ENCODE assay signal across 8 cellular contexts in genomic region chr5:74326571-74327338, GRCh38.
DNase-seq lines count a peak whose midpoint lies in the region; ATAC-seq, FAIRE-seq and TF ChIP-seq lines count a peak whose summit lies in the region.

No MANE protein-coding gene starts in this region.

- no peaks in the 10 kb centered on the region for H3K36me3 ChIP-seq in Panc1 (ENCODE audit: control insufficient read depth, insufficient read depth, low read length)
- no peaks in the 10 kb centered on the region for H3K36me3 ChIP-seq in mesendoderm (ENCODE audit: control insufficient read depth, insufficient read depth, low read length)

- no peak overlapping the region for H2AK5ac ChIP-seq in mesendoderm (ENCODE audit: low read length)

- peaks cover 26% of the 10 kb centered on the region for H3K4me1 ChIP-seq in A549
- H3K4me1 ChIP-seq in Panc1 (ENCODE audit: control insufficient read depth, insufficient read depth, low read length), result peaks cover 9% of the 10 kb centered on the region; the same call in 1 of the 2 replicates
- H3K4me1 ChIP-seq in mesendoderm (ENCODE audit: control insufficient read depth, low read depth, low read length), result no peaks in the 10 kb centered on the region

- peak; percentile 16 to 36; a peak in 1 of 5 replicates for TF ChIP-seq EP300 in A549 (IDR thresholded peaks at IDR 0.05)

- H3K56ac ChIP-seq in mesendoderm (ENCODE audit: low read length), result no peak overlapping the region

- H3K4me2 ChIP-seq in A549, result peak overlapping the region; percentile 59
- H3K4me2 ChIP-seq in mesendoderm (ENCODE audit: low read length), result no peak overlapping the region

- H3K27ac ChIP-seq in A549 (peak overlapping the region; percentile 53 to 72; a peak in 5 of 6 replicates), Panc1 (ENCODE audit: low read length) (no peak overlapping the region; the same call in 1 of the 2 replicates), mesendoderm (ENCODE audit: low read depth, low read length) (no peak overlapping the region)

- H3K27me3 ChIP-seq in Panc1 (ENCODE audit: control insufficient read depth, insufficient read depth, low read length) (no peaks in the 10 kb centered on the region), mesendoderm (ENCODE audit: insufficient read depth, low read length, poor library complexity) (no peaks in the 10 kb centered on the region)

- peak; percentile 65 for FAIRE-seq in A549 (lab: Jason Lieb, UNC)

- in situ Hi-C loops in Panc1 (cut with HindIII; ENCODE audit: low pct_unique_long_range_greater_than_20kb, low sequenced_read_pairs), result no loop called here

- CTCF ChIA-PET in A549 (lab: Yijun Ruan, JAX) (interaction anchor here (1.2 kb wide), 1 partner anchor 10 kb away, joined by 3 read pairs; no protein-coding TSS in a partner anchor), Panc1 (lab: Charles Lee) (no interaction called here)

- no peak overlapping the region for H2BK120ac ChIP-seq in mesendoderm (ENCODE audit: low read depth, low read length)

- H3K79me2 ChIP-seq in mesendoderm (ENCODE audit: control insufficient read depth, insufficient read depth, low read length), result no peaks in the 10 kb centered on the region

- peak overlapping the region; percentile 46 for H3K18ac ChIP-seq in mesendoderm (ENCODE audit: low read length)

- no peak overlapping the region for H2BK5ac ChIP-seq in mesendoderm (ENCODE audit: low read length)

- POLR2A ChIA-PET in A549 (lab: Yijun Ruan, JAX), result interaction anchor here (0.6 to 1.1 kb wide), 2 partner anchors 11 to 67 kb away, joined by 3 to 4 read pairs; no protein-coding TSS in a partner anchor
- POLR2A ChIA-PET in Panc1 (lab: Charles Lee), result no interaction called here

- no peak for TF ChIP-seq CTCF in A549 (IDR thresholded peaks at IDR 0.05)
- no peak for TF ChIP-seq CTCF in Panc1 (IDR thresholded peaks at IDR 0.05)

- H3K4ac ChIP-seq in mesendoderm (ENCODE audit: low read depth, low read length), result no peak overlapping the region

- intact Hi-C loops in Panc1 (cut with micrococcal nuclease; ENCODE audit: unreplicated experiment), result no loop called here

- TF ChIP-seq RAD21 in A549 (conservative IDR thresholded peaks at IDR 0.05 in 1 of 2, IDR thresholded peaks at IDR 0.05 in 1 of 2), result peak in 1 of 2 experiments; percentile 24; a peak in 1 of 5 replicates

- H2BK15ac ChIP-seq in mesendoderm (replicated peaks; ENCODE audit: low read depth), result no peak overlapping the region

- BruUV-seq in Panc1 (replicated peaks; lab: Mats Ljungman, UMichigan), result no TSS peak

- no peaks in the 10 kb centered on the region for H3K79me1 ChIP-seq in mesendoderm (ENCODE audit: low read length)

- H3K23ac ChIP-seq in mesendoderm (ENCODE audit: low read length), result no peak overlapping the region

- no peak for TF ChIP-seq POLR2A in A549 (IDR thresholded peaks at IDR 0.05; ENCODE audit: low read length)

- H3K4me3 ChIP-seq in A549 (no peak overlapping the region), Panc1 (ENCODE audit: low read depth in 2 of 2, low read length in 2 of 2) (no peak overlapping the region), mesendoderm (ENCODE audit: low read length) (no peak overlapping the region)

- H4K5ac ChIP-seq in mesendoderm (ENCODE audit: low read length), result no peak overlapping the region

- ATAC-seq in A549, result peak; percentile 88 to 90
- ATAC-seq in GM18508 (IDR thresholded peaks at IDR 0.05; ENCODE audit: insufficient read depth, unreplicated experiment), result peak; percentile 80
- peak; percentile 88 for ATAC-seq in HG03066 (IDR thresholded peaks at IDR 0.05; ENCODE audit: low read depth, unreplicated experiment)
- ATAC-seq in Panc1, result peak; percentile 93

- H3K9ac ChIP-seq in mesendoderm (ENCODE audit: low read length), result no peak overlapping the region

- DNase-seq in A549 (ENCODE audit: low read depth in 1 of 2, low spot score in 1 of 2) (peak; percentile 65 to 80), Panc1 (ENCODE audit: low read depth, low spot score) (no peak), mesendoderm (peak; percentile 78), stromal cell of bone marrow (ENCODE audit: low read depth) (peak; percentile 23), SHP77 treated with DMSO at 0.1 percent for 48 hours (lab: John Stamatoyannopoulos, UW) (no peak)
- peak; percentile 17 for DNase-seq in activated naive CD4-positive, alpha-beta T cell treated with anti-CD3 and anti-CD28 coated beads, Interleukin-2, amount 50 U/mL, for 16 hours

- H3K9me3 ChIP-seq in A549 (no peaks in the 10 kb centered on the region), Panc1 (ENCODE audit: control insufficient read depth, insufficient read depth, low read depth, low read length) (no peaks in the 10 kb centered on the region)

- no peak overlapping the region for H4K8ac ChIP-seq in mesendoderm (ENCODE audit: low read depth, low read length)

- WGBS in A549 (ENCODE audit: missing lambda C conversion rate), result 62% methylated on average over 6 of the region's 6 CpGs
- no CpG with 5 or more reads among the region's 6 CpGs for WGBS in mesendoderm (ENCODE audit: extremely low coverage, insufficient coverage, low lambda C conversion rate)

TF ChIP-seq in A549, 52 proteins besides CTCF, POLR2A, EP300 and RAD21 (continues in another document):
- no peak for TF ChIP-seq BCL3 (IDR thresholded peaks at IDR 0.05)
- TF ChIP-seq MYC (IDR thresholded peaks at IDR 0.05; ENCODE audit: borderline replicate concordance, low read length), result no peak
- TF ChIP-seq ZNF302 (CRISPR knock-in tag; IDR thresholded peaks at IDR 0.05), result no peak
- TF ChIP-seq HOXB13 (CRISPR knock-in tag; IDR thresholded peaks at IDR 0.05; ENCODE audit: low read depth), result no peak
- no peak for TF ChIP-seq SREBF2 (IDR thresholded peaks at IDR 0.05)
- TF ChIP-seq SMC3 (IDR thresholded peaks at IDR 0.05), result 0 out of 3 replicates have a peak, but pooled peaks have one; percentile 16
- no peak for TF ChIP-seq RFX5 (IDR thresholded peaks at IDR 0.05)
- peak; percentile 58; the same call in 1 of the 2 replicates for TF ChIP-seq MAX (IDR thresholded peaks at IDR 0.05)
- TF ChIP-seq NFE2L2 (conservative IDR thresholded peaks at IDR 0.05; ENCODE audit: low read length), result no peak
- no peak for TF ChIP-seq MAFK (IDR thresholded peaks at IDR 0.05; ENCODE audit: partially characterized antibody)
- TF ChIP-seq, protein P1, sequence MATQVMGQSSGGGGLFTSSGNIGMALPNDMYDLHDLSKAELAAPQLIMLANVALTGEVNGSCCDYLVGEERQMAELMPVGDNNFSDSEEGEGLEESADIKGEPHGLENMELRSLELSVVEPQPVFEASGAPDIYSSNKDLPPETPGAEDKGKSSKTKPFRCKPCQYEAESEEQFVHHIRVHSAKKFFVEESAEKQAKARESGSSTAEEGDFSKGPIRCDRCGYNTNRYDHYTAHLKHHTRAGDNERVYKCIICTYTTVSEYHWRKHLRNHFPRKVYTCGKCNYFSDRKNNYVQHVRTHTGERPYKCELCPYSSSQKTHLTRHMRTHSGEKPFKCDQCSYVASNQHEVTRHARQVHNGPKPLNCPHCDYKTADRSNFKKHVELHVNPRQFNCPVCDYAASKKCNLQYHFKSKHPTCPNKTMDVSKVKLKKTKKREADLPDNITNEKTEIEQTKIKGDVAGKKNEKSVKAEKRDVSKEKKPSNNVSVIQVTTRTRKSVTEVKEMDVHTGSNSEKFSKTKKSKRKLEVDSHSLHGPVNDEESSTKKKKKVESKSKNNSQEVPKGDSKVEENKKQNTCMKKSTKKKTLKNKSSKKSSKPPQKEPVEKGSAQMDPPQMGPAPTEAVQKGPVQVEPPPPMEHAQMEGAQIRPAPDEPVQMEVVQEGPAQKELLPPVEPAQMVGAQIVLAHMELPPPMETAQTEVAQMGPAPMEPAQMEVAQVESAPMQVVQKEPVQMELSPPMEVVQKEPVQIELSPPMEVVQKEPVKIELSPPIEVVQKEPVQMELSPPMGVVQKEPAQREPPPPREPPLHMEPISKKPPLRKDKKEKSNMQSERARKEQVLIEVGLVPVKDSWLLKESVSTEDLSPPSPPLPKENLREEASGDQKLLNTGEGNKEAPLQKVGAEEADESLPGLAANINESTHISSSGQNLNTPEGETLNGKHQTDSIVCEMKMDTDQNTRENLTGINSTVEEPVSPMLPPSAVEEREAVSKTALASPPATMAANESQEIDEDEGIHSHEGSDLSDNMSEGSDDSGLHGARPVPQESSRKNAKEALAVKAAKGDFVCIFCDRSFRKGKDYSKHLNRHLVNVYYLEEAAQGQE (IDR thresholded peaks at IDR 0.05), result no peak
- no peak for TF ChIP-seq NPAS2 (CRISPR knock-in tag; IDR thresholded peaks at IDR 0.05; ENCODE audit: borderline replicate concordance)
- TF ChIP-seq EHMT2 (IDR thresholded peaks at IDR 0.05; ENCODE audit: low read depth), result no peak
- no peak for TF ChIP-seq PBX3 (IDR thresholded peaks at IDR 0.05)
- TF ChIP-seq FOSL2 (IDR thresholded peaks at IDR 0.05), result peak; percentile 75
- TF ChIP-seq FOSL2 (CRISPR knock-in tag; IDR thresholded peaks at IDR 0.05), result peak; percentile 75
- no peak for TF ChIP-seq RARB (CRISPR knock-in tag; IDR thresholded peaks at IDR 0.05)
- TF ChIP-seq BHLHE40 (IDR thresholded peaks at IDR 0.05; ENCODE audit: low read depth, low read length), result no peak
- peak; percentile 70 for TF ChIP-seq JUNB (IDR thresholded peaks at IDR 0.05)
- TF ChIP-seq CBX8 (IDR thresholded peaks at IDR 0.05), result no peak
- TF ChIP-seq MAZ (IDR thresholded peaks at IDR 0.05; ENCODE audit: borderline replicate concordance, low read depth, low read length), result no peak

Comparison
In these comparisons a context has a peak if more than half of its experiments do, and no peak if none do; other contexts are left out.
1. DNase-seq: peak in A549 (2 of 2), activated naive CD4-positive, alpha-beta T cell treated with anti-CD3 and anti-CD28 coated beads, Interleukin-2, amount 50 U/mL, for 16 hours (single experiment), mesendoderm (single experiment) and stromal cell of bone marrow (single experiment); none in Panc1 (single experiment) and SHP77 treated with DMSO at 0.1 percent for 48 hours (single experiment).
2. H3K27ac ChIP-seq: peak in A549 (2 of 2); none in Panc1 (single experiment) and mesendoderm (single experiment).
3. Peak in every context shown above with its lines, with median percentiles within 50 percentile points of each other: ATAC-seq.